Comparison of ENCODE assay signal across 28 cellular contexts in the genomic region with DNA sequence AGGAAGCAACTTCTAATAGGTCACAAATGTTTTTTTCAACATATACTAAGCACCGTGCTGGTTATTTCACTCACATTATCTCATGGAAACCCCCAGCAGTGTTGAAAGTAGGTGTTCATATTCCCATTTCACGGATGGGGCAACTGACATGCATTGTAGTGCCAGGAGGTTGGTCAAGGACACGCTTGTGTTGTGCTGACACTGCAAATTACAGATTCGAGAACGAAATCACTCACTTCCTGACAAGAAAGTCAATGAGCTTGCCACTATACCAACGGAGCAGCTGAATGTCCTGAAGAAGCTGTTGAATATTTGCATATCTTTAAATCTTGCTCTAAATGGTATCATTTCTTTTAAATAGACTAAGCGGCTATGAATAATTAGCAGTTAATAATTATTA.
"Had no signal": no experiment of that assay in that cellular context is flagged by ENCODE, and none has a peak within 500 bp of the region (broad histone marks: within the 10 kb centered on the region; RNA-seq: fewer than 3 reads in every experiment).

No MANE protein-coding gene starts in this region.

- ATAC-seq: body of pancreas had no signal

- H3K4me1 ChIP-seq: body of pancreas, breast epithelium had no signal

- H3K4me3 ChIP-seq: body of pancreas, breast epithelium, MG63 had no signal

- DNase-seq: activated B cell treated with CpG ODN at 0.5 μM for 24 hours; activated CD4-positive, alpha-beta memory T cell treated with anti-CD3 and anti-CD28 coated beads, Interleukin-2, amount 10 ng/mL, durations not matched to agents 7 days and 5 days; activated CD4-positive, alpha-beta T cell treated with anti-CD3 and anti-CD28 coated beads for 4 hours; activated CD4-positive, alpha-beta T cell treated with anti-CD3 and anti-CD28 coated beads, Interleukin-2, amount 50 U/mL, for 1 hour; activated CD4-positive, CD25-positive, alpha-beta regulatory T cell treated with anti-CD3 and anti-CD28 coated beads, Interleukin-2, amount 50 U/mL, for 72 hours; activated gamma-delta T cell; activated naive CD4-positive, alpha-beta T cell treated with Interleukin-2 at 50 U/mL for 16 hours; activated naive CD8-positive, alpha-beta T cell treated with anti-CD3 and anti-CD28 coated beads, Interleukin-2, amount 10 ng/mL, durations not matched to agents 7 days and 5 days; activated T-cell treated with anti-CD3 and anti-CD28 coated beads, Interleukin-2, amount 50 U/mL, for 24 hours; body of pancreas; Kasumi-1; MG63; NCI-H1048; NCI-H1436 treated with DMSO at 0.1 percent for 48 hours; NCI-H1694 treated with DMSO at 0.1 percent for 48 hours; NCI-H2029; NCI-H345; NCI-H524 treated with DMSO at 0.1 percent for 48 hours; NK-92 treated with Interleukin-12 subunit alpha and Interleukin-12 subunit beta, amount 100 ng/mL, for 24 hours; OCI-M1; Right ventricle myocardium superior; SW 1271; T-helper 1 cell; T-helper 2 cell; T-helper 9 cell had no signal

- H3K9me3 ChIP-seq: body of pancreas, MG63 had no signal

- H3K36me3 ChIP-seq: breast epithelium, MG63 had no signal

- H3K27me3 ChIP-seq: body of pancreas, breast epithelium, MG63 had no signal

- FAIRE-seq: astrocyte had no signal

- H3K27ac ChIP-seq: body of pancreas, breast epithelium, VCaP had no signal
